In the genomic region with DNA sequence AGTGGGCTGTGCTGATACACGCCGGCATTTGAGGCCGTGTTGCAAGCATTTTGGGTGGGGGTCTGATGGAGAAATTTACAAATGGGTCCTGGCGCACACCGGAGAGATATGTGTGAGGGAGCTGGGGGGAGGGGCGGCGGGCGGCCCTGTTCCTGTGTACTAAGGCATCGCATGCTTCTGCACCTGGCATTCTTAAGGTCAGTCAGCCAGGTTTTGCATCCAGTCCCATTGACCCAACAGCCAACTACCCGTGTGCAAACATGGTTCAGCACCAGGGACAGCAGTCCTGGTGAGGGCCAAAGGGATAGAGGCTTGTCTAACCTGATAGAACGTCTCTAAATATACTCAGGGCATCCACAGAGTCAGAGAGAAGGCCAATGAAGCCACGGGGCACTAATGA, we compare ENCODE assay signal across 8 cellular contexts. TPM values are rescaled to one million over a fixed set of nuclear protein-coding genes. Genes with fewer than 3 reads are reported as not detected.
A peak's percentile ranks its signal among the peaks of the same experiment; 100 is the strongest.
DNase-seq lines count a peak whose midpoint lies in the region; ATAC-seq and TF ChIP-seq lines count a peak whose summit lies in the region.
"Had no signal": no experiment of that assay in that cellular context is flagged by ENCODE, and none has a peak within 500 bp of the region (broad histone marks: within the 10 kb centered on the region; RNA-seq: fewer than 3 reads in every experiment).

No MANE protein-coding gene starts in this region.

- intact Hi-C loops in activated T-helper 1 cell treated with anti-CD3 and anti-CD28 coated beads, Interleukin-12 subunit alpha, Interleukin-12 subunit beta, Interleukin-2, Interleukin-4 antibody, amounts not matched to agents 30 ng/mL and 10 ng/mL and 1 ng/mL, durations not matched to agents 14 hours and 24 hours and 36 hours (cut with micrococcal nuclease) = no loop called here

- peak; percentile 11 for DNase-seq in GM20000 (ENCODE audit: low spot score)
- peak; percentile 2 for DNase-seq in HuH-7.5 (ENCODE audit: low spot score)
- peak; percentile 71 to 97 for DNase-seq in T47D (ENCODE audit: low read depth in 1 of 2, low spot score in 1 of 2)
- DNase-seq in nephron progenitor cell = peak; percentile 89
- DNase-seq in stimulated activated naive CD4-positive, alpha-beta T cell treated with Interleukin-2 at 50 U/mL for 16 hours (lab: John Stamatoyannopoulos, UW) = no peak
- DNase-seq in activated T-helper 1 cell treated with anti-CD3 and anti-CD28 coated beads, Interleukin-12 subunit alpha, Interleukin-12 subunit beta, Interleukin-2, Interleukin-4 antibody, amounts not matched to agents 30 ng/mL and 10 ng/mL and 1 ng/mL, durations not matched to agents 14 hours and 24 hours and 36 hours (ENCODE audit: low spot score) = no peak
- DNase-seq: activated gamma-delta T cell had no signal

- H3K27ac Mint-ChIP-seq in nephron progenitor cell = no peak overlapping the region
- no peak overlapping the region for H3K27ac Mint-ChIP-seq in activated T-helper 1 cell treated with anti-CD3 and anti-CD28 coated beads, Interleukin-12 subunit alpha, Interleukin-12 subunit beta, Interleukin-2, Interleukin-4 antibody, amounts not matched to agents 30 ng/mL and 10 ng/mL and 1 ng/mL, durations not matched to agents 14 hours and 24 hours and 36 hours

- in situ Hi-C loops in T47D (cut with HindIII; ENCODE audit: low pct_unique_long_range_greater_than_20kb, low sequenced_read_pairs) = no loop called here

- no peaks in the 10 kb centered on the region for H3K4me1 Mint-ChIP-seq in nephron progenitor cell
- no peaks in the 10 kb centered on the region for H3K4me1 Mint-ChIP-seq in activated T-helper 1 cell treated with anti-CD3 and anti-CD28 coated beads, Interleukin-12 subunit alpha, Interleukin-12 subunit beta, Interleukin-2, Interleukin-4 antibody, amounts not matched to agents 30 ng/mL and 10 ng/mL and 1 ng/mL, durations not matched to agents 14 hours and 24 hours and 36 hours (ENCODE audit: low read depth)

- H3K27me3 Mint-ChIP-seq in nephron progenitor cell (ENCODE audit: low read depth, poor library complexity) = peaks cover 34% of the 10 kb centered on the region
- H3K27me3 Mint-ChIP-seq in activated T-helper 1 cell treated with anti-CD3 and anti-CD28 coated beads, Interleukin-12 subunit alpha, Interleukin-12 subunit beta, Interleukin-2, Interleukin-4 antibody, amounts not matched to agents 30 ng/mL and 10 ng/mL and 1 ng/mL, durations not matched to agents 14 hours and 24 hours and 36 hours (ENCODE audit: insufficient read depth) = no peaks in the 10 kb centered on the region

- TF ChIP-seq CTCF in GM20000 (IDR thresholded peaks at IDR 0.05; ENCODE audit: extremely low read depth, missing control alignments) (no peak), nephron progenitor cell (IDR thresholded peaks at IDR 0.05) (no peak)

- no peaks in the 10 kb centered on the region for H3K9me3 Mint-ChIP-seq in nephron progenitor cell
- H3K9me3 Mint-ChIP-seq in activated T-helper 1 cell treated with anti-CD3 and anti-CD28 coated beads, Interleukin-12 subunit alpha, Interleukin-12 subunit beta, Interleukin-2, Interleukin-4 antibody, amounts not matched to agents 30 ng/mL and 10 ng/mL and 1 ng/mL, durations not matched to agents 14 hours and 24 hours and 36 hours = no peaks in the 10 kb centered on the region

- H3K36me3 Mint-ChIP-seq in nephron progenitor cell (ENCODE audit: low read depth) = no peaks in the 10 kb centered on the region
- H3K36me3 Mint-ChIP-seq in activated T-helper 1 cell treated with anti-CD3 and anti-CD28 coated beads, Interleukin-12 subunit alpha, Interleukin-12 subunit beta, Interleukin-2, Interleukin-4 antibody, amounts not matched to agents 30 ng/mL and 10 ng/mL and 1 ng/mL, durations not matched to agents 14 hours and 24 hours and 36 hours (ENCODE audit: low read depth) = no peaks in the 10 kb centered on the region

- H3K4me3 Mint-ChIP-seq in nephron progenitor cell = no peak overlapping the region
- no peak overlapping the region for H3K4me3 Mint-ChIP-seq in activated T-helper 1 cell treated with anti-CD3 and anti-CD28 coated beads, Interleukin-12 subunit alpha, Interleukin-12 subunit beta, Interleukin-2, Interleukin-4 antibody, amounts not matched to agents 30 ng/mL and 10 ng/mL and 1 ng/mL, durations not matched to agents 14 hours and 24 hours and 36 hours

- no peak for ATAC-seq in HG02571 (IDR thresholded peaks at IDR 0.05; ENCODE audit: unreplicated experiment)

RNA-seq across cellular contexts. Expression of gene GABRG2, which starts 0.8 kb away (rescaled TPM):
- not detected in 2 replicates for total RNA-seq in activated T-helper 1 cell treated with anti-CD3 and anti-CD28 coated beads, Interleukin-12 subunit alpha, Interleukin-12 subunit beta, Interleukin-2, Interleukin-4 antibody, amounts not matched to agents 30 ng/mL and 10 ng/mL and 1 ng/mL, durations not matched to agents 14 hours and 24 hours and 36 hours

Comparison
In these comparisons a context has a peak if more than half of its experiments do, and no peak if none do; other contexts are left out.
1. DNase-seq: peak in GM20000 (single experiment), HuH-7.5 (single experiment), T47D (2 of 2) and nephron progenitor cell (single experiment); none in stimulated activated naive CD4-positive, alpha-beta T cell treated with Interleukin-2 at 50 U/mL for 16 hours (single experiment) and activated T-helper 1 cell treated with anti-CD3 and anti-CD28 coated beads, Interleukin-12 subunit alpha, Interleukin-12 subunit beta, Interleukin-2, Interleukin-4 antibody, amounts not matched to agents 30 ng/mL and 10 ng/mL and 1 ng/mL, durations not matched to agents 14 hours and 24 hours and 36 hours (single experiment).